14 cellular contexts compared by ENCODE assay signal in the genomic region with DNA sequence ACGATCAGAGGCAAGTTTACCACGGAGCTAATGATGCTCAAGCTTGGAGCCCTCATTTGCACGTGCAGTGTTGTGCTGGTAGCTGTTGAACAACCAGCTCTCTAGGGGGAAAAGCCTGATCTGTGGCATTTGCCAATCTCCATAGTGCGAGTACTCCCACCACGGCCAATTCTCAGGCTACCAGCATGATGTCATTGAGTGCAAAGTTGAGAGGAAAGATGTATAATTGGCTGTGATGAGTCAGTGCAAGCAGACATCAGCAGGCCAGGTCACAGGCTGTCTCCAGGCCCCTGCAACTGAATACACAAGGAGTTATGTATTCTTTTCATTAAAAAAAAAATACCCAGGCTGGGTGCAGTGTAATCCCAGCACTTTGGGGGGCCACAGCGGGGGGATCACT.
DNase-seq lines count a peak whose midpoint lies in the region; ATAC-seq, FAIRE-seq and TF ChIP-seq lines count a peak whose summit lies in the region.
"Had no signal": no experiment of that assay in that cellular context is flagged by ENCODE, and none has a peak within 500 bp of the region (broad histone marks: within the 10 kb centered on the region; RNA-seq: fewer than 3 reads in every experiment).

No MANE protein-coding gene starts in this region.

- no peak overlapping the region for H3K9ac ChIP-seq in NT2/D1 (ENCODE audit: insufficient read length, low read depth)
- H3K9ac ChIP-seq in fibroblast of lung (ENCODE audit: insufficient read depth, low read length), result no peak overlapping the region

- no peak for FAIRE-seq in D721Med (lab: Jason Lieb, UNC)

- H3K4me2 ChIP-seq in fibroblast of lung (ENCODE audit: extremely low read depth, insufficient read depth, low read length), result no peak overlapping the region

- H4K20me1 ChIP-seq in fibroblast of lung (ENCODE audit: control insufficient read depth, extremely low read depth, insufficient read depth, low read length), result no peaks in the 10 kb centered on the region

- TF ChIP-seq CTCF in fibroblast of lung (conservative IDR thresholded peaks at IDR 0.05 in 1 of 2, IDR thresholded peaks at IDR 0.05 in 1 of 2; ENCODE audit: low read depth in 1 of 2, low read length in 2 of 2) (no peak), D721Med (IDR thresholded peaks at IDR 0.05; ENCODE audit: insufficient read depth, missing control alignments) (no peak)

- H3K27ac ChIP-seq in fibroblast of lung (ENCODE audit: insufficient read depth, low read length), result no peak overlapping the region
- H3K27ac ChIP-seq: vagina had no signal

- H3K9me3 ChIP-seq in NT2/D1 (ENCODE audit: insufficient read depth, low read length) (no peaks in the 10 kb centered on the region), fibroblast of lung (ENCODE audit: control insufficient read depth, insufficient read depth, low read depth, low read length) (no peaks in the 10 kb centered on the region)
- H3K9me3 ChIP-seq: vagina had no signal

- DNase-seq in activated effector memory CD4-positive, alpha-beta T cell treated with anti-CD3 and anti-CD28 coated beads, Interleukin-2, amount 50 U/mL, for 16 hours, result peak; percentile 22
- no peak for DNase-seq in activated effector memory CD4-positive, alpha-beta T cell treated with Interleukin-2 at 50 U/mL for 16 hours
- DNase-seq in NT2/D1 (ENCODE audit: low read depth, low spot score), result peak; percentile 27
- peak; percentile 65 to 77 for DNase-seq in fibroblast of lung (ENCODE audit: low read depth in 2 of 2)
- peak; percentile 43 for DNase-seq in smooth muscle cell of the brain vasculature (ENCODE audit: low read depth, low spot score)
- no peak for DNase-seq in D721Med (ENCODE audit: insufficient read length, low spot score)
- DNase-seq in stimulated activated CD4-positive, alpha-beta T cell treated with anti-CD3 and anti-CD28 coated beads, Interleukin-4, amount 100 ng/mL, for 4 hours, result no peak
- DNase-seq: activated CD4-positive, alpha-beta T cell treated with anti-CD3 and anti-CD28 coated beads, Interleukin-2, amount 50 U/mL, for 48 hours; activated naive CD4-positive, alpha-beta T cell treated with anti-CD3 and anti-CD28 coated beads, Interleukin-2, amount 10 ng/mL, durations not matched to agents 7 days and 5 days; cortex of kidney; T-helper 17 cell had no signal

- no peaks in the 10 kb centered on the region for H3K79me2 ChIP-seq in fibroblast of lung (ENCODE audit: control insufficient read depth, insufficient read depth, low read length)

- no peaks in the 10 kb centered on the region for H3K36me3 ChIP-seq in NT2/D1 (ENCODE audit: insufficient read depth, insufficient read length, low read length)
- H3K36me3 ChIP-seq in fibroblast of lung (ENCODE audit: control insufficient read depth, insufficient read depth, low read length), result no peaks in the 10 kb centered on the region
- H3K36me3 ChIP-seq: vagina had no signal

- H2AFZ ChIP-seq in fibroblast of lung (ENCODE audit: low read length), result no peak overlapping the region

- no peak for ATAC-seq in HG03159 (IDR thresholded peaks at IDR 0.05; ENCODE audit: unreplicated experiment)
- ATAC-seq: left lobe of liver, T-helper 17 cell had no signal

- H3K4me1 ChIP-seq in NT2/D1 (ENCODE audit: insufficient read depth, insufficient read length) (peaks cover 20% of the 10 kb centered on the region), fibroblast of lung (ENCODE audit: control insufficient read depth, extremely low read depth, insufficient read depth, low read length) (no peaks in the 10 kb centered on the region)
- H3K4me1 ChIP-seq: vagina had no signal

- H3K4me3 ChIP-seq in NT2/D1 (ENCODE audit: insufficient read length, low read depth) (no peak overlapping the region), fibroblast of lung (replicated peaks in 1 of 4; ENCODE audit: control extremely low read depth in 1 of 4, insufficient read depth in 1 of 4, low read depth in 3 of 4, low read length in 4 of 4) (no peak overlapping the region)
- H3K4me3 ChIP-seq: vagina had no signal

- H3K27me3 ChIP-seq in NT2/D1 (ENCODE audit: insufficient read depth, insufficient read length), result peaks cover 3% of the 10 kb centered on the region
- no peaks in the 10 kb centered on the region for H3K27me3 ChIP-seq in fibroblast of lung (ENCODE audit: control insufficient read depth, insufficient read depth, low read length)
- H3K27me3 ChIP-seq: vagina had no signal

Comparison
In these comparisons a context has a peak if more than half of its experiments do, and no peak if none do; other contexts are left out.
1. DNase-seq: peak in activated effector memory CD4-positive, alpha-beta T cell treated with anti-CD3 and anti-CD28 coated beads, Interleukin-2, amount 50 U/mL, for 16 hours (single experiment), NT2/D1 (single experiment), fibroblast of lung (2 of 2) and smooth muscle cell of the brain vasculature (single experiment); none in activated effector memory CD4-positive, alpha-beta T cell treated with Interleukin-2 at 50 U/mL for 16 hours (single experiment), D721Med (single experiment) and stimulated activated CD4-positive, alpha-beta T cell treated with anti-CD3 and anti-CD28 coated beads, Interleukin-4, amount 100 ng/mL, for 4 hours (0 of 2).